Comparison of ENCODE assay signal across 8 cellular contexts in genomic region chr12:46071769-46072624, GRCh38.
DNase-seq lines count a peak whose midpoint lies in the region; ATAC-seq and TF ChIP-seq lines count a peak whose summit lies in the region.

No MANE protein-coding gene starts in this region.

- TF ChIP-seq CTCF in foreskin fibroblast (IDR thresholded peaks at IDR 0.05; ENCODE audit: low read depth, low read length) (peak; percentile 99), osteocyte (IDR thresholded peaks at IDR 0.05) (peak; percentile 87), transverse colon (IDR thresholded peaks at IDR 0.05) (peak; percentile 88 to 98 (median 91))

- WGBS in transverse colon (ENCODE audit: low coverage in 1 of 2), 2 donors: 36 to 38% methylated on average over 4 to 8 of the region's 8 CpGs

- peak; percentile 95 for ATAC-seq in GM21825 (IDR thresholded peaks at IDR 0.05; ENCODE audit: unreplicated experiment)

- no peak overlapping the region for H3K4me3 Mint-ChIP-seq in osteocyte (ENCODE audit: unreplicated experiment)

- intact Hi-C loops in transverse colon (cut with DNase I; ENCODE audit: low total_unique reads): no loop called here

- H3K9me3 ChIP-seq in transverse colon: no peaks in the 10 kb centered on the region

- DNase-seq in ELF-1 (ENCODE audit: low read depth, low spot score) (peak; percentile 76), LHCN-M2 (ENCODE audit: low read depth) (peak; percentile 82), RPMI7951 (ENCODE audit: low read depth) (peak; percentile 76), foreskin fibroblast (peak; percentile 56 to 84), osteocyte (ENCODE audit: extremely low spot score, unreplicated experiment) (no peak), transverse colon (peak; percentile 83)
- DNase-seq in activated T-helper 1 cell treated with anti-CD3 and anti-CD28 coated beads, Interleukin-2, amount 50 U/mL, for 16 hours (ENCODE audit: low read depth in 1 of 2, low spot score in 1 of 2): peak; percentile 26 to 28

- peaks cover 12% of the 10 kb centered on the region for H3K4me1 Mint-ChIP-seq in osteocyte (ENCODE audit: unreplicated experiment)

- no peak for TF ChIP-seq POLR2A in transverse colon (IDR thresholded peaks at IDR 0.05)

- in situ Hi-C loops in transverse colon (cut with MboI; ENCODE audit: low pct_ligation_motif_present in 1 of 4, low pct_unique_long_range_greater_than_20kb in 1 of 4, low sequenced_read_pairs in 3 of 4): no loop called here

- no peaks in the 10 kb centered on the region for H3K9me3 Mint-ChIP-seq in osteocyte (ENCODE audit: unreplicated experiment)

- H3K4me3 ChIP-seq in foreskin fibroblast (ENCODE audit: low read depth in 1 of 2, low read length in 2 of 2) (no peak overlapping the region), transverse colon (no peak overlapping the region)

- no peak for TF ChIP-seq EP300 in transverse colon (IDR thresholded peaks at IDR 0.05; ENCODE audit: low read depth)

- H3K36me3 ChIP-seq in transverse colon: no peaks in the 10 kb centered on the region

- H3K36me3 Mint-ChIP-seq in osteocyte (ENCODE audit: unreplicated experiment): no peaks in the 10 kb centered on the region

- peaks cover 28% of the 10 kb centered on the region for H3K27me3 Mint-ChIP-seq in osteocyte (ENCODE audit: unreplicated experiment)

- H3K4me1 ChIP-seq in transverse colon: peaks cover 0 to 4% (median 2%) of the 10 kb centered on the region in 4 donors

- H3K27ac ChIP-seq in transverse colon: peak overlapping the region in 1 of 4 donors; percentile 17

- no peak overlapping the region for H3K27ac Mint-ChIP-seq in osteocyte (ENCODE audit: unreplicated experiment)

- no peaks in the 10 kb centered on the region for H3K27me3 ChIP-seq in transverse colon
